Comparison of ENCODE assay signal across 8 cellular contexts in the genomic region with DNA sequence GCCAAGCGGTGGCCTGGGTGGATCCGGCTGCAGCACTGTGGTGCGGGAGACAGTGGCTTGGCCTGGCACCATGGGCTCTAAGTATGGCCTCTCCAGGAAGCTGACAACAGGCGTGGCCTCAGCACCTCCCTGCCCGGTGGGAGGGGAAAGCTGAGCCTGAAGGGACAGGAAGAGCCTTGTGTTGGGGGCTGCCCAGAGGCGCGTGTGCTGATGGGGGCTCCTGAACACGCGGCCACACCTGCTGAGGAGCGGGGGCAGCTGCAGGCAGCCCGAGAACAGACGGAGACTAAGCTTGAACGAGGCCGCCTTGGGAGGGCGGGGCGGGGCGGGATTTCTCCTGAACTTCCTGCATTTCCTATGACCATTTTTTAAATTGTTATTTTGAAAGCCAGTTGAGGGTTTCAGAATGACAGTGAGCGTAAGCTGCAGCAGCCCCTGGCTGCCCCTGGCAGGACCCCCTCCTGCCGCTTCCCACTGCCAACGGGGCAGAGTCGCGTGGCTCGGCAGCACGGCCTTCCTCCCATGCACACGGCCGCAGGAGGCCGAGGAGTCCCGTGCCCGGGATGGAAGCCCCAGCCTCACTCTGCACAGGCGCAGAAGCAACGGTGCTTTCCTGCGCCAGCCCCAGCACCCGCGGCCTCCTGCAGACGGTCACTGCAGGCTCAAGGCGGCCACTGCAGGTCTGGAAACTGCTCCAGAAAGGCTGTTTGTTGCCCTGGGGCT. TPM values are rescaled to one million over a fixed set of nuclear protein-coding genes. Genes with fewer than 3 reads are reported as not detected.
DNase-seq lines count a peak whose midpoint lies in the region; ATAC-seq, FAIRE-seq and TF ChIP-seq lines count a peak whose summit lies in the region.

No MANE protein-coding gene starts in this region.

- POLR2A ChIA-PET in K562 (lab: Yijun Ruan, JAX) = no interaction called here
- POLR2A ChIA-PET in OCI-LY7 (lab: Charles Lee) = no interaction called here

- H3K4me1 ChIP-seq in K562 (replicated peaks in 1 of 2; ENCODE audit: control insufficient read depth in 2 of 2, insufficient read depth in 2 of 2, low read length in 2 of 2) = peaks cover 0 to 20% of the 10 kb centered on the region in 2 experiments; a peak in 2 of 5 replicates
- H3K4me1 ChIP-seq in trophoblast cell (ENCODE audit: control insufficient read depth in 1 of 2, insufficient read depth in 2 of 2, low read length in 2 of 2) = no peaks in the 10 kb centered on the region
- H3K4me1 ChIP-seq in OCI-LY7 (ENCODE audit: insufficient read depth, low read length, poor library complexity, severe bottlenecking) = no peaks in the 10 kb centered on the region
- no peaks in the 10 kb centered on the region for H3K4me1 ChIP-seq in hepatocyte (ENCODE audit: insufficient read depth)

- peak overlapping the region in 1 of 2 experiments; percentile 45; a peak in 1 of 4 replicates for H3K9ac ChIP-seq in K562 (ENCODE audit: insufficient read depth in 1 of 2, low read depth in 2 of 2, low read length in 2 of 2)
- H3K9ac ChIP-seq in trophoblast cell (ENCODE audit: low read length) = no peak overlapping the region

- intact Hi-C loops in K562 (cut with micrococcal nuclease) = no loop called here
- intact Hi-C loops in OCI-LY7 (cut with micrococcal nuclease; ENCODE audit: unreplicated experiment) = loop anchor here (10.0 kb wide), 1 partner anchor 225 kb away; no protein-coding TSS in a partner anchor

- in situ Hi-C loops in K562 (cut with MboI) = loop anchor here (10.0 kb wide), 1 partner anchor 405 kb away; no protein-coding TSS in a partner anchor

- no peak overlapping the region for H4K12ac ChIP-seq in trophoblast cell (ENCODE audit: low read depth, low read length)

- no peaks in the 10 kb centered on the region for H3K9me1 ChIP-seq in K562 (ENCODE audit: control insufficient read depth, insufficient read depth, low read length)

- FAIRE-seq in GM19239 (lab: Jason Lieb, UNC) (peak; percentile 70), K562 (lab: Jason Lieb, UNC) (no peak)

- H4K91ac ChIP-seq in trophoblast cell (ENCODE audit: low read depth, low read length) = no peak overlapping the region

- no peak for TF ChIP-seq EP300 in K562 (IDR thresholded peaks at IDR 0.05; ENCODE audit: low read length)

- no peaks in the 10 kb centered on the region for H3K9me3 ChIP-seq in K562 (replicated peaks; ENCODE audit: control insufficient read depth, insufficient read depth, low read depth, low read length)
- peaks cover 3% of the 10 kb centered on the region for H3K9me3 ChIP-seq in trophoblast cell (ENCODE audit: insufficient read depth, low read depth, low read length)
- no peaks in the 10 kb centered on the region for H3K9me3 ChIP-seq in OCI-LY7 (ENCODE audit: low read length)
- no peaks in the 10 kb centered on the region for H3K9me3 ChIP-seq in hepatocyte (ENCODE audit: low read depth)

- no peak overlapping the region for H3K4ac ChIP-seq in trophoblast cell (ENCODE audit: low read depth, low read length)

- no peak overlapping the region for H2BK120ac ChIP-seq in trophoblast cell (ENCODE audit: insufficient read depth, low read length, poor library complexity)

- BruUV-seq in K562 (replicated peaks; lab: Mats Ljungman, UMichigan) = no TSS peak
- BruUV-seq in OCI-LY7 (replicated peaks; lab: Mats Ljungman, UMichigan) = no TSS peak

- no peak overlapping the region for H3K23ac ChIP-seq in trophoblast cell (ENCODE audit: low read length)

- no peak for TF ChIP-seq POLR2A in K562 (conservative IDR thresholded peaks at IDR 0.05)

- H3K27ac ChIP-seq in K562 (ENCODE audit: extremely low read depth, low read depth, low read length) (no peak overlapping the region), trophoblast cell (ENCODE audit: low read depth, low read length) (no peak overlapping the region), OCI-LY7 (ENCODE audit: low read depth, low read length, poor library complexity, severe bottlenecking) (no peak overlapping the region), hepatocyte (no peak overlapping the region)

- peak; percentile 93 for DNase-seq in GM19239 (ENCODE audit: insufficient read length, low spot score)
- no peak for DNase-seq in K562 (ENCODE audit: extremely low read depth in 1 of 4, low spot score in 3 of 4)
- peak; percentile 19 to 29 for DNase-seq in trophoblast cell
- no peak for DNase-seq in OCI-LY7 (ENCODE audit: low spot score)
- no peak for DNase-seq in NCI-H526 treated with DMSO at 0.1 percent for 48 hours (lab: John Stamatoyannopoulos, UW)
- no peak for DNase-seq in hepatocyte (ENCODE audit: low spot score)
- DNase-seq in Kasumi-1 (lab: John Stamatoyannopoulos, UW) = no peak

- no peak for TF ChIP-seq CTCF in K562 (IDR thresholded peaks at IDR 0.05 in 2 of 3, conservative IDR thresholded peaks at IDR 0.05 in 1 of 3; ENCODE audit: insufficient read depth in 2 of 3, low read depth in 1 of 3, low read length in 3 of 3)
- no peak for TF ChIP-seq CTCF in OCI-LY7 (conservative IDR thresholded peaks at IDR 0.05; ENCODE audit: low read length)
- TF ChIP-seq CTCF in hepatocyte (IDR thresholded peaks at IDR 0.05; ENCODE audit: poor library complexity) = no peak

- H2AFZ ChIP-seq in K562 (ENCODE audit: low read depth, low read length) = 0 out of 2 replicates have a peak overlapping the region, but pooled peaks have one; percentile 40
- H2AFZ ChIP-seq in trophoblast cell (ENCODE audit: insufficient read depth, low read length, poor library complexity) = no peak overlapping the region
- H2AFZ ChIP-seq in OCI-LY7 (ENCODE audit: low read length) = no peak overlapping the region
- no peak overlapping the region for H2AFZ ChIP-seq in hepatocyte

- 24% methylated on average over 20 of the region's 36 CpGs for WGBS in K562 (ENCODE audit: insufficient coverage, low coverage, missing lambda C conversion rate)
- WGBS in trophoblast cell (ENCODE audit: extremely low coverage, insufficient coverage, insufficient read length) = no CpG with 5 or more reads among the region's 36 CpGs
- WGBS in hepatocyte (ENCODE audit: low lambda C conversion rate, missing lambda C conversion rate) = 87% methylated on average over 36 of the region's 36 CpGs

- no peak overlapping the region for H4K8ac ChIP-seq in trophoblast cell (ENCODE audit: low read depth, low read length)

- CTCF ChIA-PET in K562 (lab: Yijun Ruan, JAX; ENCODE audit: low intra/inter-chr PET ratio) (no interaction called here), OCI-LY7 (lab: Charles Lee; ENCODE audit: unreplicated experiment) (no interaction called here)

- no peak overlapping the region for H2BK5ac ChIP-seq in trophoblast cell (ENCODE audit: low read depth, low read length, poor library complexity)

- H3K4me2 ChIP-seq in K562 (ENCODE audit: insufficient read depth, low read length) = no peak overlapping the region
- H3K4me2 ChIP-seq in trophoblast cell (ENCODE audit: low read length) = no peak overlapping the region
- H3K4me2 ChIP-seq in OCI-LY7 (ENCODE audit: low read length) = no peak overlapping the region
- no peak overlapping the region for H3K4me2 ChIP-seq in hepatocyte

- peaks cover 3 to 67% of the 10 kb centered on the region in 2 experiments; a peak in 2 of 5 replicates for H3K27me3 ChIP-seq in K562 (ENCODE audit: control insufficient read depth in 2 of 2, insufficient read depth in 2 of 2, low read length in 2 of 2)
- no peaks in the 10 kb centered on the region for H3K27me3 ChIP-seq in trophoblast cell (ENCODE audit: insufficient read depth, low read length)
- H3K27me3 ChIP-seq in hepatocyte = no peaks in the 10 kb centered on the region

- H3K36me3 ChIP-seq in K562 (ENCODE audit: control insufficient read depth, insufficient read depth, low read length) = no peaks in the 10 kb centered on the region
- no peaks in the 10 kb centered on the region for H3K36me3 ChIP-seq in trophoblast cell (ENCODE audit: control insufficient read depth in 1 of 2, insufficient read depth in 2 of 2, low read length in 2 of 2)
- H3K36me3 ChIP-seq in OCI-LY7 (ENCODE audit: insufficient read depth, low read length) = no peaks in the 10 kb centered on the region
- H3K36me3 ChIP-seq in hepatocyte (replicated peaks; ENCODE audit: insufficient read depth, low read depth) = no peaks in the 10 kb centered on the region

- H2BK12ac ChIP-seq in trophoblast cell (ENCODE audit: low read length) = no peak overlapping the region

- ATAC-seq in HG03442 (IDR thresholded peaks at IDR 0.05; ENCODE audit: unreplicated experiment) = peak; percentile 35
- ATAC-seq in K562 = peak; percentile 47; the same call in 2 of the 3 replicates

- H3K4me3 ChIP-seq in K562 = no peak overlapping the region
- no peak overlapping the region for H3K4me3 ChIP-seq in trophoblast cell (ENCODE audit: low read depth, low read length)
- H3K4me3 ChIP-seq in OCI-LY7 (ENCODE audit: low read depth, low read length, poor library complexity, severe bottlenecking) = no peak overlapping the region
- no peak overlapping the region for H3K4me3 ChIP-seq in hepatocyte

- H2AK5ac ChIP-seq in trophoblast cell (ENCODE audit: low read length) = no peak overlapping the region

- H3K9me2 ChIP-seq in OCI-LY7 (ENCODE audit: insufficient read depth, low read length) (no peaks in the 10 kb centered on the region), hepatocyte (replicated peaks; ENCODE audit: insufficient read depth) (no peaks in the 10 kb centered on the region)

- no peak overlapping the region for H3K18ac ChIP-seq in trophoblast cell (ENCODE audit: low read length)

- no peaks in the 10 kb centered on the region; the same call in 1 of the 2 replicates for H4K20me1 ChIP-seq in K562 (replicated peaks; ENCODE audit: control insufficient read depth, insufficient read depth, low read length)
- H4K20me1 ChIP-seq in OCI-LY7 (ENCODE audit: insufficient read depth, low read length) = no peaks in the 10 kb centered on the region
- no peaks in the 10 kb centered on the region for H4K20me1 ChIP-seq in hepatocyte (ENCODE audit: insufficient read depth, poor library complexity, severe bottlenecking)

- H3K79me1 ChIP-seq in trophoblast cell (ENCODE audit: low read length) = no peaks in the 10 kb centered on the region

- H3K14ac ChIP-seq in trophoblast cell (ENCODE audit: low read length) = no peak overlapping the region

- TF ChIP-seq RAD21 in K562 (CRISPR knock-in tag; conservative IDR thresholded peaks at IDR 0.05 in 1 of 2, IDR thresholded peaks at IDR 0.05 in 1 of 2) = no peak

- H3K79me2 ChIP-seq in K562 (ENCODE audit: control insufficient read depth, insufficient read depth, low read length) (no peaks in the 10 kb centered on the region), trophoblast cell (ENCODE audit: control insufficient read depth, insufficient read depth, low read length, poor library complexity) (no peaks in the 10 kb centered on the region), OCI-LY7 (ENCODE audit: insufficient read depth, low read depth, low read length) (no peaks in the 10 kb centered on the region), hepatocyte (no peaks in the 10 kb centered on the region)

RNA-seq across cellular contexts. Expression of gene DPYSL4, which starts 43.2 kb away (rescaled TPM):
- total RNA-seq in K562 (2011; cell fraction: chromatin; rRNA removed; ENCODE audit: low replicate concordance) = 0.25 and 0.32 TPM in 2 replicates
- 0.26 TPM in 1 of 2 replicates, not detected in the other for total RNA-seq in K562 (2011; cell fraction: nucleolus; rRNA removed)
- 0.15 TPM in 1 of 2 replicates, not detected in the other for total RNA-seq in K562 (2011; cell fraction: nucleoplasm; rRNA removed)
- not detected in 2 replicates for total RNA-seq in K562 (2014; rRNA removed)
- not detected in 2 replicates for total RNA-seq in K562 (2014; rRNA removed; fragmentation: Illumina TruSeq; extraction: Trizol)
- total RNA-seq in K562 (2015; rRNA removed; fragmentation: Illumina TruSeq; extraction: Trizol) = not detected in 2 replicates
- 0.11 TPM in 1 of 2 replicates, not detected in the other for total RNA-seq in K562 (2021)
- 0.03 TPM in 1 of 2 replicates, not detected in the other for polyA plus RNA-seq in K562 (2011; rRNA removed)
- polyA plus RNA-seq in K562 (2011; cell fraction: cytosol; rRNA removed) = not detected in 2 replicates
- 0.08 and 0.40 TPM in 2 replicates for polyA plus RNA-seq in K562 (2011; cell fraction: nucleus; rRNA removed)
- 0.07 and 0.24 TPM in 2 replicates for polyA plus RNA-seq in K562 (2012)
- polyA plus RNA-seq in K562 (2014; fragmentation: Illumina TruSeq; extraction: Trizol) = not detected in 2 replicates
- polyA plus RNA-seq in K562 (2014; fragmentation: Nextera tagmentation; extraction: Ambion mirVana) = not detected
- not detected in 2 replicates for polyA plus RNA-seq in K562 (2014; rRNA removed)
- not detected in 2 replicates for polyA minus RNA-seq in K562 (2011; rRNA and poly(A)+ RNA removed)
- polyA minus RNA-seq in K562 (2011; cell fraction: cytosol; rRNA and poly(A)+ RNA removed) = not detected in 2 replicates
- polyA minus RNA-seq in K562 (2011; cell fraction: nucleus; rRNA and poly(A)+ RNA removed) = 0.54 TPM in 1 of 2 replicates, not detected in the other
- polyA plus RNA-seq in trophoblast cell (2013) = 2.4 and 2.8 TPM in 2 replicates
- not detected in 2 replicates for total RNA-seq in OCI-LY7 (2014; rRNA removed; shearing (Covaris generic))
- not detected in 2 replicates for total RNA-seq in OCI-LY7 (2022)
- total RNA-seq in hepatocyte = 2.8 and 4.1 TPM in 2 replicates
- 1.8 and 2.1 TPM in 2 replicates for polyA plus RNA-seq in hepatocyte

Comparison
In these comparisons a context has a peak if more than half of its experiments do, and no peak if none do; other contexts are left out.
1. DNase-seq: peak in GM19239 (single experiment) and trophoblast cell (2 of 2); none in K562 (0 of 4), OCI-LY7 (single experiment), NCI-H526 treated with DMSO at 0.1 percent for 48 hours (single experiment), hepatocyte (single experiment) and Kasumi-1 (0 of 2).